8 cellular contexts compared by ENCODE assay signal in the genomic region with DNA sequence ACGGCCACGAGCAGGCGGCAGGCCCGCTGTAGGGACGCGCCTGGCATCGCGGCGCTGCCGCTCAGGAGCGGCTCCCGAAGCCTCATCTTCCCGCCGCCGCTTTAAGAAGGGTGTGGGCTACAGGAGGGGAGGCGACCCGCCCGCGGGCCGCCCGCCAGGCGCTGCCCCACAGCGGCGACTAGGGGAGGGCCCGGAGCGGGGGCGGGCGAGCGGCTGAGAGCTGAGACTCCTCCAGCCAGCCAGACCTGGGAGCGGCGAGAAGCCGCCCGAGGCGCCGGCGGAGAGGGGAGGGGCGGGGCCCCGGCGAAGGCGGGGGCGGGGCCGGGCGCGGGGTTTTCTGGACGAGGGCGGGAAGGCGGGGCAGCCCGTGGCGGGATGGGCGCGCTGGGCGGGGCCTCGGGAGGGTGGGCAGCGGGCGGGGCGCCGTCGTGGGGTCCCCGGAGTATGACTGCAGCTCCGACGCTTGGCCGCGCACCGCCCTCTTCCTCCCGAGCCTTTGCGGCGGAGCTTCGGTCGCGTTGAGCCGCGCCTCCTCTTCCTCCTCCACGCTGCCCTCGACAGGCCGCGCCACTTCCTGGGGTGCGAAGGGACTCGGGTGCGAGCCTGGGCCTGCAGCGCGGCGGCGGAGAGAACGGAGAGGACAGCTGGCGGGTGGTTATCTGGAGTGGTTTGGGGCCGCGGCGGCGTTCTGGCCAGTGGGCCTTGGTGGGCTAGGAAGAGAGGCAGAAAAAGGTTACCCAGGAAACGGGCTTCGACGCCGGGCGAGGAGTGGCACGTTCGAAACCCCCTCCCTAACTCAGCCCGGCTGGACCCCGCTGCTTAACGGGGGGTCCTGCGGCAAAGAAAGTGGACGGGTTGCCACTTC. TPM values are rescaled to one million over a fixed set of nuclear protein-coding genes. Genes with fewer than 3 reads are reported as not detected.
DNase-seq lines count a peak whose midpoint lies in the region; ATAC-seq and TF ChIP-seq lines count a peak whose summit lies in the region.

A gene with protein sequence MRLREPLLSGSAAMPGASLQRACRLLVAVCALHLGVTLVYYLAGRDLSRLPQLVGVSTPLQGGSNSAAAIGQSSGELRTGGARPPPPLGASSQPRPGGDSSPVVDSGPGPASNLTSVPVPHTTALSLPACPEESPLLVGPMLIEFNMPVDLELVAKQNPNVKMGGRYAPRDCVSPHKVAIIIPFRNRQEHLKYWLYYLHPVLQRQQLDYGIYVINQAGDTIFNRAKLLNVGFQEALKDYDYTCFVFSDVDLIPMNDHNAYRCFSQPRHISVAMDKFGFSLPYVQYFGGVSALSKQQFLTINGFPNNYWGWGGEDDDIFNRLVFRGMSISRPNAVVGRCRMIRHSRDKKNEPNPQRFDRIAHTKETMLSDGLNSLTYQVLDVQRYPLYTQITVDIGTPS (minus strand): TSS at position 253 of the 865 bp plus-strand sequence. CDS start 167 bp downstream, at position 86.

- peak in 1 of 4 donors; percentile 49 for TF ChIP-seq EP300 in upper lobe of left lung (IDR thresholded peaks at IDR 0.05)

- H3K27ac Mint-ChIP-seq in T-helper 1 cell treated with Interleukin-12 subunit alpha and Interleukin-12 subunit beta and Interleukin-4 antibody, amounts not matched to agents 30 μg/mL and 1 μg/mL, for 36 hours = peak within 1 kb of the TSS; percentile 99
- peak within 1 kb of the TSS; percentile 96 for H3K27ac Mint-ChIP-seq in progenitor cell of endocrine pancreas

- peaks cover 54% of the 10 kb centered on the region for H3K4me1 Mint-ChIP-seq in T-helper 1 cell treated with Interleukin-12 subunit alpha and Interleukin-12 subunit beta and Interleukin-4 antibody, amounts not matched to agents 30 μg/mL and 1 μg/mL, for 36 hours (ENCODE audit: low read depth)
- H3K4me1 Mint-ChIP-seq in progenitor cell of endocrine pancreas (ENCODE audit: low read depth) = peaks cover 54% of the 10 kb centered on the region

- H3K27ac ChIP-seq in heart right ventricle = peak within 1 kb of the TSS; percentile 92 to 100 (median 100)
- H3K27ac ChIP-seq in upper lobe of left lung = peak within 1 kb of the TSS; percentile 97 to 99 (median 98)

- H3K36me3 Mint-ChIP-seq in T-helper 1 cell treated with Interleukin-12 subunit alpha and Interleukin-12 subunit beta and Interleukin-4 antibody, amounts not matched to agents 30 μg/mL and 1 μg/mL, for 36 hours (ENCODE audit: low read depth) = peaks cover 17% of the 10 kb centered on the region
- H3K36me3 Mint-ChIP-seq in progenitor cell of endocrine pancreas (ENCODE audit: insufficient read depth) = no peaks in the 10 kb centered on the region

- DNase-seq in GM13976 (ENCODE audit: low spot score) (peak; percentile 96), NCI-H146 treated with DMSO at 0.1 percent for 48 hours (lab: John Stamatoyannopoulos, UW; ENCODE audit: unreplicated experiment) (peak; percentile 86), amniotic epithelial cell (ENCODE audit: low read depth) (peak; percentile 89), heart right ventricle (peak; percentile 95 to 99), progenitor cell of endocrine pancreas (ENCODE audit: low spot score, unreplicated experiment) (peak; percentile 93), upper lobe of left lung (peak; percentile 97 to 100)

- peak within 1 kb of the TSS; percentile 45 to 100 (median 96) for H3K4me3 ChIP-seq in heart right ventricle
- H3K4me3 ChIP-seq in upper lobe of left lung = peak within 1 kb of the TSS; percentile 71 to 92 (median 76)

- intact Hi-C loops in heart right ventricle (cut with DNase I) = loop anchor here in 7 of 10 donors (1.0 to 10.0 kb wide), 11 partner anchors 35 to 86 kb away; no protein-coding TSS in a partner anchor

- ATAC-seq in HG02840 (IDR thresholded peaks at IDR 0.05; ENCODE audit: low FRiP score, unreplicated experiment) (peak; percentile 61), heart right ventricle (peak; percentile 68 to 90 (median 85)), upper lobe of left lung (ENCODE audit: low FRiP score in 2 of 2) (peak; percentile 92)

- H3K9me3 ChIP-seq in heart right ventricle (no peaks in the 10 kb centered on the region), upper lobe of left lung (no peaks in the 10 kb centered on the region)

- 2 to 4% methylated on average over 55 to 97 of the region's 101 CpGs for WGBS in heart right ventricle, 2 donors
- 1 to 2% methylated on average over 26 to 48 of the region's 101 CpGs for WGBS in upper lobe of left lung, 2 donors

- H3K27me3 ChIP-seq in heart right ventricle = no peaks in the 10 kb centered on the region
- no peaks in the 10 kb centered on the region for H3K27me3 ChIP-seq in upper lobe of left lung

- in situ Hi-C loops in GM13976 (cut with MboI; ENCODE audit: low sequenced_read_pairs, unreplicated experiment) = no loop called here

- H3K36me3 ChIP-seq in heart right ventricle (no peaks in the 10 kb centered on the region), upper lobe of left lung (no peaks in the 10 kb centered on the region)

- TF ChIP-seq POLR2A in upper lobe of left lung (IDR thresholded peaks at IDR 0.05) = peak in 3 of 4 donors; percentile 68 to 96 (median 83)

- peak within 1 kb of the TSS; percentile 94 for H3K4me3 Mint-ChIP-seq in T-helper 1 cell treated with Interleukin-12 subunit alpha and Interleukin-12 subunit beta and Interleukin-4 antibody, amounts not matched to agents 30 μg/mL and 1 μg/mL, for 36 hours
- peak within 1 kb of the TSS; percentile 82 for H3K4me3 Mint-ChIP-seq in progenitor cell of endocrine pancreas (ENCODE audit: low read depth)

- H3K27me3 Mint-ChIP-seq in T-helper 1 cell treated with Interleukin-12 subunit alpha and Interleukin-12 subunit beta and Interleukin-4 antibody, amounts not matched to agents 30 μg/mL and 1 μg/mL, for 36 hours (ENCODE audit: low read depth) = no peaks in the 10 kb centered on the region
- H3K27me3 Mint-ChIP-seq in progenitor cell of endocrine pancreas = no peaks in the 10 kb centered on the region

- TF ChIP-seq CTCF in GM13976 (IDR thresholded peaks at IDR 0.05; ENCODE audit: borderline replicate concordance, control extremely low read depth, extremely low read depth, insufficient read depth, missing control alignments) (no peak), heart right ventricle (IDR thresholded peaks at IDR 0.05) (peak in 5 of 9 donors; percentile 11 to 41 (median 16)), progenitor cell of endocrine pancreas (IDR thresholded peaks at IDR 0.05; ENCODE audit: unreplicated experiment) (no peak), upper lobe of left lung (IDR thresholded peaks at IDR 0.05) (peak in 4 of 6 experiments; percentile 4 to 52 (median 13))

- H3K4me1 ChIP-seq in heart right ventricle = peaks cover 23 to 70% (median 60%) of the 10 kb centered on the region in 9 donors
- H3K4me1 ChIP-seq in upper lobe of left lung = peaks cover 39 to 56% (median 49%) of the 10 kb centered on the region in 4 donors

- H3K9me3 Mint-ChIP-seq in T-helper 1 cell treated with Interleukin-12 subunit alpha and Interleukin-12 subunit beta and Interleukin-4 antibody, amounts not matched to agents 30 μg/mL and 1 μg/mL, for 36 hours = no peaks in the 10 kb centered on the region
- H3K9me3 Mint-ChIP-seq in progenitor cell of endocrine pancreas (ENCODE audit: low read depth) = no peaks in the 10 kb centered on the region

RNA-seq across cellular contexts. Expression of the gene that starts here (rescaled TPM):
- total RNA-seq in heart right ventricle (100 to 1,000 TPM in 1 of 10 donors, 10 to 100 TPM in 9; 30.0 to 117 (median 43.1) TPM), progenitor cell of endocrine pancreas (49.9 and 53.1 TPM in 2 replicates), upper lobe of left lung (10 to 100 TPM; 26.2 to 83.3 (median 70.8) TPM)
- polyA plus RNA-seq in heart right ventricle = 10 to 100 TPM; 14.8 to 29.0 TPM

Comparison
In these comparisons a context has a peak if more than half of its experiments do, and no peak if none do; other contexts are left out.
1. Peak in every context shown above with its lines: DNase-seq, ATAC-seq, H3K4me3 ChIP-seq and H3K27ac ChIP-seq.
2. CTCF ChIP-seq: peak in heart right ventricle (5 of 9) and upper lobe of left lung (4 of 6); none in GM13976 (single experiment) and progenitor cell of endocrine pancreas (single experiment).